Comparison of ENCODE assay signal across 1 cellular context in the genomic region with DNA sequence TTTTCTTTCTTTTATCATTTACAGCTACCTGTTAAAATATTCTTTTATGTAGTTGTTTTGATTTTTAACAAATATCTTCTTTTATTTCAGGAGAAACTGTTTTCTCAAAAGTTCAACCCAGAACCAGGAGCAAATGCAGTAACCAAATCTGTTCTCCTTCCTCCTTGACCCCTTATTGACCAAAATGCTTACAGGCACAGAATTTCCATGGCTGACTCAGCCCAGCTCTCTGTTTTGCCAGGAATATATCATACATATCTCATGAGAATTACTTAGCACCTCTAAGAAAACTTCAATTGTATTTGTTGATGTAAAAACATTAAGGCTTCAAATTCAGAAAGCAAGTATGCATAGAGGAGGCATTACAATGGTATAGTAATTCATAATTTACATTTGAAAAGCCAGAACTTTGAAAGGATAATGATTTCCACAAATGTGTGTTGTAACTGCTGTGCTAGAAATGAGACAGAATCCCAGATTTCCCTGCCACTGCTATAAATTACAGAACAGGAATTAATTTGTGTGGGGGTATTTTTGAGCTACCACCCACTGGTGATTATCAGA.
TF ChIP-seq lines count a peak whose summit lies in the region.

No MANE protein-coding gene starts in this region.

TF ChIP-seq in WTC11, 78 proteins besides CTCF, POLR2A, EP300 and RAD21 (continued from another document):
- no peak for TF ChIP-seq SP1 (CRISPR knock-in tag; conservative IDR thresholded peaks at IDR 0.05)
- no peak for TF ChIP-seq ZNF423 (CRISPR knock-in tag; IDR thresholded peaks at IDR 0.05)
- no peak for TF ChIP-seq EMX1 (CRISPR knock-in tag; IDR thresholded peaks at IDR 0.05)
